8 cellular contexts compared by ENCODE assay signal in genomic region chr15:61871926-61872522, GRCh38.
DNase-seq lines count a peak whose midpoint lies in the region; ATAC-seq and TF ChIP-seq lines count a peak whose summit lies in the region.

No MANE protein-coding gene starts in this region.

- ATAC-seq in HG02642 (IDR thresholded peaks at IDR 0.05; ENCODE audit: poor library complexity, unreplicated experiment) = no peak
- ATAC-seq in WTC11 = no peak

- H3K4me3 Mint-ChIP-seq in nephron progenitor cell = no peak overlapping the region
- H3K4me3 Mint-ChIP-seq in WTC11 = no peak overlapping the region

- H3K27ac Mint-ChIP-seq in nephron progenitor cell (no peak overlapping the region), WTC11 (no peak overlapping the region)

- H3K4me1 Mint-ChIP-seq in nephron progenitor cell = no peaks in the 10 kb centered on the region
- H3K4me1 Mint-ChIP-seq in WTC11 = peaks cover 11% of the 10 kb centered on the region

- CTCF ChIA-PET in WTC11 (lab: Charles Lee) = interaction anchor here (0.6 to 1.2 kb wide), 8 partner anchors 10 to 382 kb away, joined by 3 to 8 read pairs (median 3); partner anchors contain the start of gene VPS13C

- DNase-seq in DMS 273 (lab: John Stamatoyannopoulos, UW; ENCODE audit: unreplicated experiment) = peak; percentile 13
- no peak for DNase-seq in DMS 273 treated with DMSO at 0.1 percent for 48 hours (lab: John Stamatoyannopoulos, UW)
- peak; percentile 7 for DNase-seq in NCI-H2081 treated with DMSO at 0.1 percent for 48 hours (lab: John Stamatoyannopoulos, UW)
- peak; percentile 2 for DNase-seq in central memory CD4-positive, alpha-beta T cell
- no peak for DNase-seq in nephron progenitor cell
- DNase-seq in WTC11 (ENCODE audit: low spot score) = no peak
- DNase-seq in activated CD4-positive, alpha-beta T cell treated with anti-CD3 and anti-CD28 coated beads for 48 hours = no peak

- TF ChIP-seq CTCF in nephron progenitor cell (IDR thresholded peaks at IDR 0.05) = peak; percentile 63
- TF ChIP-seq CTCF in WTC11 (IDR thresholded peaks at IDR 0.05) = no peak

- H3K27me3 Mint-ChIP-seq in nephron progenitor cell (ENCODE audit: low read depth, poor library complexity) (no peaks in the 10 kb centered on the region), WTC11 (ENCODE audit: low read depth) (no peaks in the 10 kb centered on the region)

- POLR2A ChIA-PET in WTC11 (lab: Charles Lee) = no interaction called here

- H3K36me3 Mint-ChIP-seq in nephron progenitor cell (ENCODE audit: low read depth) (peaks cover 14% of the 10 kb centered on the region), WTC11 (peaks cover 5% of the 10 kb centered on the region; the same call in 1 of the 2 replicates)

- no peaks in the 10 kb centered on the region for H3K9me3 Mint-ChIP-seq in nephron progenitor cell
- H3K9me3 Mint-ChIP-seq in WTC11 = no peaks in the 10 kb centered on the region

TF ChIP-seq in WTC11, 78 proteins besides CTCF, POLR2A, EP300 and RAD21:
- no peak for TF ChIP-seq NR3C1 (CRISPR knock-in tag; conservative IDR thresholded peaks at IDR 0.05; ENCODE audit: low read depth)
- no peak for TF ChIP-seq AR (CRISPR knock-in tag; IDR thresholded peaks at IDR 0.05)
- TF ChIP-seq MXD4 (CRISPR knock-in tag; IDR thresholded peaks at IDR 0.05; ENCODE audit: borderline replicate concordance) = no peak
- no peak for TF ChIP-seq RELA (CRISPR knock-in tag; IDR thresholded peaks at IDR 0.05; ENCODE audit: borderline replicate concordance)
- TF ChIP-seq USF2 (CRISPR knock-in tag; IDR thresholded peaks at IDR 0.05) = no peak
- no peak for TF ChIP-seq SMAD4 (CRISPR knock-in tag; IDR thresholded peaks at IDR 0.05)
- TF ChIP-seq FOXP4 (CRISPR knock-in tag; IDR thresholded peaks at IDR 0.05) = no peak
- no peak for TF ChIP-seq OVOL2 (CRISPR knock-in tag; IDR thresholded peaks at IDR 0.05; ENCODE audit: borderline replicate concordance)
- TF ChIP-seq JUN (CRISPR knock-in tag; IDR thresholded peaks at IDR 0.05) = no peak
- TF ChIP-seq ZNF219 (CRISPR knock-in tag; IDR thresholded peaks at IDR 0.05; ENCODE audit: borderline replicate concordance) = no peak

Comparison
In these comparisons a context has a peak if more than half of its experiments do, and no peak if none do; other contexts are left out.
1. DNase-seq: peak in DMS 273 (single experiment), NCI-H2081 treated with DMSO at 0.1 percent for 48 hours (single experiment) and central memory CD4-positive, alpha-beta T cell (single experiment); none in DMS 273 treated with DMSO at 0.1 percent for 48 hours (single experiment), nephron progenitor cell (single experiment), WTC11 (single experiment) and activated CD4-positive, alpha-beta T cell treated with anti-CD3 and anti-CD28 coated beads for 48 hours (single experiment).